ENCODE assay signal across 20 cellular contexts in genomic region chr14:87800216-87800615, GRCh38.
DNase-seq lines count a peak whose midpoint lies in the region; ATAC-seq and TF ChIP-seq lines count a peak whose summit lies in the region.
"Had no signal": no experiment of that assay in that cellular context is flagged by ENCODE, and none has a peak within 500 bp of the region (broad histone marks: within the 10 kb centered on the region; RNA-seq: fewer than 3 reads in every experiment).

No MANE protein-coding gene starts in this region.

- no peaks in the 10 kb centered on the region for H3K36me3 ChIP-seq in cardiac muscle cell
- no peaks in the 10 kb centered on the region for H3K36me3 ChIP-seq in OCI-LY7 (ENCODE audit: insufficient read depth, low read length)

- H3K27ac ChIP-seq in cardiac muscle cell (peak overlapping the region; percentile 31), right cardiac atrium (ENCODE audit: low read length) (no peak overlapping the region), OCI-LY7 (ENCODE audit: low read depth, low read length, poor library complexity, severe bottlenecking) (no peak overlapping the region)
- H3K27ac ChIP-seq: 22Rv1, HL-60 had no signal

- H3K9me2 ChIP-seq in OCI-LY7 (ENCODE audit: insufficient read depth, low read length) = no peaks in the 10 kb centered on the region

- no peak overlapping the region for H2AFZ ChIP-seq in OCI-LY7 (ENCODE audit: low read length)

- TF ChIP-seq CTCF in cardiac muscle cell (IDR thresholded peaks at IDR 0.05; ENCODE audit: low read depth, low read length) (no peak), WTC11 (IDR thresholded peaks at IDR 0.05) (no peak), glutamatergic neuron (IDR thresholded peaks at IDR 0.05; ENCODE audit: partially characterized antibody, unreplicated experiment) (no peak), OCI-LY7 (conservative IDR thresholded peaks at IDR 0.05; ENCODE audit: low read length) (no peak)

- CTCF ChIA-PET in WTC11 (lab: Charles Lee) = no interaction called here
- CTCF ChIA-PET in OCI-LY7 (lab: Charles Lee; ENCODE audit: unreplicated experiment) = no interaction called here

- POLR2A ChIA-PET in WTC11 (lab: Charles Lee) = no interaction called here
- POLR2A ChIA-PET in OCI-LY7 (lab: Charles Lee) = interaction anchor here (0.6 kb wide), 1 partner anchor 16 kb away, joined by 3 read pairs; no protein-coding TSS in a partner anchor

- peaks cover 20% of the 10 kb centered on the region for H3K4me1 ChIP-seq in cardiac muscle cell (ENCODE audit: low read depth)
- H3K4me1 ChIP-seq in right cardiac atrium (ENCODE audit: control insufficient read depth, insufficient read depth, low read length) = no peaks in the 10 kb centered on the region
- no peaks in the 10 kb centered on the region for H3K4me1 ChIP-seq in OCI-LY7 (ENCODE audit: insufficient read depth, low read length, poor library complexity, severe bottlenecking)

- H3K4me1 Mint-ChIP-seq in WTC11 = peaks cover 27% of the 10 kb centered on the region
- H3K4me1 Mint-ChIP-seq in glutamatergic neuron (ENCODE audit: low read depth, unreplicated experiment) = peaks cover 11% of the 10 kb centered on the region
- H3K4me1 Mint-ChIP-seq: CD4-positive, CD25-positive, alpha-beta regulatory T cell; CD8-positive, alpha-beta memory T cell had no signal

- no peak overlapping the region for H3K4me3 Mint-ChIP-seq in WTC11
- no peak overlapping the region for H3K4me3 Mint-ChIP-seq in glutamatergic neuron (ENCODE audit: unreplicated experiment)
- H3K4me3 Mint-ChIP-seq: CD4-positive, CD25-positive, alpha-beta regulatory T cell; CD8-positive, alpha-beta memory T cell; GM23338 had no signal

- no peaks in the 10 kb centered on the region for H3K79me2 ChIP-seq in OCI-LY7 (ENCODE audit: insufficient read depth, low read depth, low read length)

- no peaks in the 10 kb centered on the region for H4K20me1 ChIP-seq in OCI-LY7 (ENCODE audit: insufficient read depth, low read length)

- no TSS peak for BruUV-seq in OCI-LY7 (replicated peaks; lab: Mats Ljungman, UMichigan)

- H3K27me3 Mint-ChIP-seq in WTC11 (ENCODE audit: low read depth) = peaks cover 6% of the 10 kb centered on the region
- no peaks in the 10 kb centered on the region for H3K27me3 Mint-ChIP-seq in glutamatergic neuron (ENCODE audit: unreplicated experiment)
- H3K27me3 Mint-ChIP-seq: CD4-positive, CD25-positive, alpha-beta regulatory T cell had no signal

- no peak overlapping the region for H3K27ac Mint-ChIP-seq in WTC11
- H3K27ac Mint-ChIP-seq in glutamatergic neuron (ENCODE audit: unreplicated experiment) = peak overlapping the region; percentile 87
- H3K27ac Mint-ChIP-seq: CD4-positive, CD25-positive, alpha-beta regulatory T cell; CD8-positive, alpha-beta memory T cell; GM23338 had no signal

- H3K36me3 Mint-ChIP-seq in WTC11 = peaks cover 3% of the 10 kb centered on the region; the same call in 1 of the 2 replicates
- peaks cover 5% of the 10 kb centered on the region for H3K36me3 Mint-ChIP-seq in glutamatergic neuron (ENCODE audit: unreplicated experiment)
- H3K36me3 Mint-ChIP-seq: CD4-positive, CD25-positive, alpha-beta regulatory T cell; CD8-positive, alpha-beta memory T cell had no signal

- H3K9me3 ChIP-seq in cardiac muscle cell (ENCODE audit: low read depth) = no peaks in the 10 kb centered on the region
- H3K9me3 ChIP-seq in right cardiac atrium (ENCODE audit: control insufficient read depth, low read length) = no peaks in the 10 kb centered on the region
- H3K9me3 ChIP-seq in OCI-LY7 (ENCODE audit: low read length) = no peaks in the 10 kb centered on the region

- H3K9me3 Mint-ChIP-seq in WTC11 (peaks cover 14% of the 10 kb centered on the region), glutamatergic neuron (ENCODE audit: unreplicated experiment) (peaks cover under 1% of the 10 kb centered on the region)
- H3K9me3 Mint-ChIP-seq: CD8-positive, alpha-beta memory T cell had no signal

- no peak overlapping the region for H3K4me2 ChIP-seq in OCI-LY7 (ENCODE audit: low read length)

- DNase-seq in cardiac muscle cell (ENCODE audit: low read depth in 1 of 2, low spot score in 1 of 2) = no peak
- no peak for DNase-seq in right cardiac atrium
- no peak for DNase-seq in WTC11 (ENCODE audit: low spot score)
- DNase-seq in glutamatergic neuron = no peak
- no peak for DNase-seq in OCI-LY7 (ENCODE audit: low spot score)
- no peak for DNase-seq in OCI-M1 (lab: John Stamatoyannopoulos, UW)
- DNase-seq in activated CD4-positive, alpha-beta T cell treated with anti-CD3 and anti-CD28 coated beads, Interleukin-2, amount 50 U/mL, for 1 hour = no peak
- DNase-seq: C1 segment of cervical spinal cord; CD4-positive, CD25-positive, alpha-beta regulatory T cell; CD8-positive, alpha-beta memory T cell; COR-L47; DMS 273 treated with DMSO at 0.1 percent for 48 hours; DMS53; DND-41; EL; HCEC 1CT had no signal

- ATAC-seq in right cardiac atrium = no peak
- ATAC-seq in WTC11 = no peak
- no peak for ATAC-seq in HG03432 (IDR thresholded peaks at IDR 0.05; ENCODE audit: unreplicated experiment)
- ATAC-seq: GM23338 had no signal

- H3K4me3 ChIP-seq in cardiac muscle cell = no peak overlapping the region
- H3K4me3 ChIP-seq in right cardiac atrium (ENCODE audit: low read length) = no peak overlapping the region
- no peak overlapping the region for H3K4me3 ChIP-seq in OCI-LY7 (ENCODE audit: low read depth, low read length, poor library complexity, severe bottlenecking)
- H3K4me3 ChIP-seq: GM23338 had no signal

- no peaks in the 10 kb centered on the region for H3K27me3 ChIP-seq in cardiac muscle cell
- no peaks in the 10 kb centered on the region for H3K27me3 ChIP-seq in right cardiac atrium (ENCODE audit: control insufficient read depth, insufficient read depth)

- intact Hi-C loops in right cardiac atrium (cut with DNase I) (loop anchor here in 1 of 4 donors (5.0 kb wide), 1 partner anchor 97 kb away; no protein-coding TSS in a partner anchor), OCI-LY7 (cut with micrococcal nuclease; ENCODE audit: unreplicated experiment) (no loop called here)

TF ChIP-seq in WTC11, 78 proteins besides CTCF, POLR2A, EP300 and RAD21:
- TF ChIP-seq ZNF671 (CRISPR knock-in tag; IDR thresholded peaks at IDR 0.05) (no peak), HMGA2 (CRISPR knock-in tag; IDR thresholded peaks at IDR 0.05) (peak; percentile 93; the same call in 1 of the 2 replicates)
